Comparison of ENCODE assay signal across 13 cellular contexts in genomic region chr2:68806511-68807109, GRCh38.
DNase-seq lines count a peak whose midpoint lies in the region; TF ChIP-seq lines count a peak whose summit lies in the region.
"Had no signal": no experiment of that assay in that cellular context is flagged by ENCODE, and none has a peak within 500 bp of the region (broad histone marks: within the 10 kb centered on the region; RNA-seq: fewer than 3 reads in every experiment).

No MANE protein-coding gene starts in this region.

- H3K4me1 Mint-ChIP-seq in IgD-negative memory B cell = peaks cover 22 to 31% (median 25%) of the 10 kb centered on the region in 3 donors

- in situ Hi-C loops in GM13977 (cut with MboI; ENCODE audit: low pct_unique_long_range_greater_than_20kb, low sequenced_read_pairs, unreplicated experiment) = no loop called here

- DNase-seq in AG10803 (ENCODE audit: low read depth) (peak; percentile 57), astrocyte of the hippocampus (ENCODE audit: low read depth, low spot score) (peak; percentile 49), islet precursor cell (peak; percentile 50), glomerular visceral epithelial cell (ENCODE audit: extremely low spot score) (no peak), NCI-H1417 treated with DMSO at 0.1 percent for 48 hours (lab: John Stamatoyannopoulos, UW) (no peak), DMS53 treated with DMSO at 0.1 percent for 48 hours (lab: John Stamatoyannopoulos, UW; ENCODE audit: unreplicated experiment) (no peak), GM13977 (ENCODE audit: low spot score) (no peak)
- DNase-seq: effector CD4-positive, alpha-beta T cell; PC-9; stimulated activated naive B cell treated with anti-CD40 and anti-IgM and Interleukin-4, amounts not matched to agents 10 μg/mL and 1 μg/mL and 100 μg/mL, for 72 hours; WERI-Rb-1 had no signal

- no peak overlapping the region for H3K4me3 Mint-ChIP-seq in IgD-negative memory B cell

- H3K27ac Mint-ChIP-seq in IgD-negative memory B cell = peak overlapping the region; percentile 64 to 95 (median 78)

- no peak overlapping the region for H3K4me3 ChIP-seq in AG10803 (ENCODE audit: low read length)
- H3K4me3 ChIP-seq: GM12878, PC-9 had no signal

- peaks cover 3% of the 10 kb centered on the region for H3K36me3 Mint-ChIP-seq in IgD-negative memory B cell

- TF ChIP-seq CTCF in AG10803 (conservative IDR thresholded peaks at IDR 0.05; ENCODE audit: low read length) = no peak
- TF ChIP-seq CTCF in GM13977 (IDR thresholded peaks at IDR 0.05; ENCODE audit: extremely low read depth, insufficient read depth, missing control alignments) = no peak

- H3K27me3 Mint-ChIP-seq in IgD-negative memory B cell = no peaks in the 10 kb centered on the region
- H3K27me3 Mint-ChIP-seq: stimulated activated naive B cell treated with anti-CD40 and anti-IgM and Interleukin-4, amounts not matched to agents 10 μg/mL and 1 μg/mL and 100 μg/mL, for 72 hours had no signal

- no peaks in the 10 kb centered on the region for H3K9me3 Mint-ChIP-seq in IgD-negative memory B cell
- H3K9me3 Mint-ChIP-seq: stimulated activated naive B cell treated with anti-CD40 and anti-IgM and Interleukin-4, amounts not matched to agents 10 μg/mL and 1 μg/mL and 100 μg/mL, for 72 hours had no signal

Comparison
In these comparisons a context has a peak if more than half of its experiments do, and no peak if none do; other contexts are left out.
1. DNase-seq: peak in AG10803 (single experiment), astrocyte of the hippocampus (single experiment) and islet precursor cell (single experiment); none in glomerular visceral epithelial cell (single experiment), NCI-H1417 treated with DMSO at 0.1 percent for 48 hours (single experiment), DMS53 treated with DMSO at 0.1 percent for 48 hours (single experiment) and GM13977 (single experiment).